22 cellular contexts compared by ENCODE assay signal in genomic region chr5:93151121-93151520, GRCh38.
DNase-seq lines count a peak whose midpoint lies in the region; ATAC-seq, FAIRE-seq and TF ChIP-seq lines count a peak whose summit lies in the region.
"Had no signal": no experiment of that assay in that cellular context is flagged by ENCODE, and none has a peak within 500 bp of the region (broad histone marks: within the 10 kb centered on the region; RNA-seq: fewer than 3 reads in every experiment).

No MANE protein-coding gene starts in this region.

- H3K27ac ChIP-seq in pancreas: no peak overlapping the region
- H3K27ac ChIP-seq: HL-60, Peyer's patch, WERI-Rb-1 had no signal

- no peaks in the 10 kb centered on the region for H3K4me1 Mint-ChIP-seq in CD14-positive monocyte
- H3K4me1 Mint-ChIP-seq: T-cell had no signal

- TF ChIP-seq CTCF in CD14-positive monocyte (IDR thresholded peaks at IDR 0.05): no peak
- TF ChIP-seq CTCF in pancreas (IDR thresholded peaks at IDR 0.05): no peak

- ATAC-seq in Right ventricle myocardium inferior (no peak), pancreas (no peak)
- ATAC-seq: activated naive CD4-positive, alpha-beta T cell treated with anti-CD3 and anti-CD28 coated beads, Interleukin-2, amount 50 U/mL, for 72 hours; activated T-cell treated with anti-CD3 and anti-CD28 coated beads, Interleukin-2, amount 50 U/mL, for 4 hours; T-cell had no signal

- no peaks in the 10 kb centered on the region for H3K27me3 ChIP-seq in pancreas
- H3K27me3 ChIP-seq: Peyer's patch, spleen had no signal

- intact Hi-C loops in Right ventricle myocardium inferior (cut with DNase I): no loop called here
- intact Hi-C loops in CD14-positive monocyte (cut with micrococcal nuclease): no loop called here
- intact Hi-C loops in pancreas (cut with DNase I): no loop called here

- DNase-seq in GM03348 (ENCODE audit: low spot score) (peak; percentile 22), RPMI7951 (ENCODE audit: low read depth) (peak; percentile 40), myocyte (ENCODE audit: low read depth) (peak; percentile 24), NCI-H1048 (lab: John Stamatoyannopoulos, UW) (no peak), Right ventricle myocardium inferior (ENCODE audit: missing footprints) (no peak), CD14-positive monocyte (ENCODE audit: low spot score) (no peak), pancreas (no peak)
- DNase-seq: activated CD4-positive, alpha-beta memory T cell treated with anti-CD3 and anti-CD28 coated beads for 36 hours; activated T-cell treated with anti-CD3 and anti-CD28 coated beads, Interleukin-2, amount 50 U/mL, for 4 hours; caudate nucleus; COR-L47; KG1; NCI-H1436; NCI-H748 treated with DMSO at 0.1 percent for 48 hours; Peyer's patch; posterior cingulate gyrus; spleen; T-cell; WERI-Rb-1 had no signal

- no peaks in the 10 kb centered on the region for H3K27me3 Mint-ChIP-seq in CD14-positive monocyte (ENCODE audit: low read depth in 3 of 3)
- H3K27me3 Mint-ChIP-seq: activated CD4-positive, alpha-beta memory T cell treated with anti-CD3 and anti-CD28 coated beads for 36 hours; T-cell had no signal

- H3K9me3 Mint-ChIP-seq in CD14-positive monocyte: peaks cover 0 to 2% (median 0%) of the 10 kb centered on the region in 7 donors
- H3K9me3 Mint-ChIP-seq: activated CD4-positive, alpha-beta memory T cell treated with anti-CD3 and anti-CD28 coated beads for 36 hours had no signal

- no peaks in the 10 kb centered on the region for H3K36me3 ChIP-seq in pancreas
- H3K36me3 ChIP-seq: Peyer's patch, spleen, WERI-Rb-1 had no signal

- FAIRE-seq in endometrium (lab: Jason Lieb, UNC): peak; percentile 15
- FAIRE-seq in pancreas (lab: Jason Lieb, UNC): no peak

- H3K4me1 ChIP-seq in pancreas: no peaks in the 10 kb centered on the region
- H3K4me1 ChIP-seq: Peyer's patch, spleen had no signal

- no peak overlapping the region for H3K27ac Mint-ChIP-seq in CD14-positive monocyte
- H3K27ac Mint-ChIP-seq: activated CD4-positive, alpha-beta memory T cell treated with anti-CD3 and anti-CD28 coated beads for 36 hours; activated naive CD4-positive, alpha-beta T cell treated with anti-CD3 and anti-CD28 coated beads, Interleukin-2, amount 50 U/mL, for 72 hours; T-cell had no signal

- H3K36me3 Mint-ChIP-seq in CD14-positive monocyte: no peaks in the 10 kb centered on the region
- H3K36me3 Mint-ChIP-seq: activated CD4-positive, alpha-beta memory T cell treated with anti-CD3 and anti-CD28 coated beads for 36 hours; activated naive CD4-positive, alpha-beta T cell treated with anti-CD3 and anti-CD28 coated beads, Interleukin-2, amount 50 U/mL, for 72 hours; T-cell had no signal

- no peaks in the 10 kb centered on the region for H3K9me3 ChIP-seq in pancreas
- H3K9me3 ChIP-seq: Peyer's patch, spleen had no signal

- H3K4me3 Mint-ChIP-seq in CD14-positive monocyte: no peak overlapping the region
- H3K4me3 Mint-ChIP-seq: activated CD4-positive, alpha-beta memory T cell treated with anti-CD3 and anti-CD28 coated beads for 36 hours; activated T-cell treated with anti-CD3 and anti-CD28 coated beads, Interleukin-2, amount 50 U/mL, for 4 hours; T-cell had no signal

- H3K4me3 ChIP-seq in pancreas: no peak overlapping the region
- H3K4me3 ChIP-seq: Peyer's patch, spleen had no signal

Comparison
In these comparisons a context has a peak if more than half of its experiments do, and no peak if none do; other contexts are left out.
1. DNase-seq: peak in GM03348 (single experiment), RPMI7951 (single experiment) and myocyte (single experiment); none in NCI-H1048 (single experiment), Right ventricle myocardium inferior (single experiment), CD14-positive monocyte (single experiment) and pancreas (0 of 6).